In genomic region chr4:166726832-166727231, GRCh38 we compare ENCODE assay signal across 24 cellular contexts.
"Had no signal": no experiment of that assay in that cellular context is flagged by ENCODE, and none has a peak within 500 bp of the region (broad histone marks: within the 10 kb centered on the region; RNA-seq: fewer than 3 reads in every experiment).

No MANE protein-coding gene starts in this region.

- H3K36me3 Mint-ChIP-seq: memory B cell; naive thymus-derived CD8-positive, alpha-beta T cell; stimulated activated naive B cell treated with anti-CD40 and anti-IgM and Interleukin-4, amounts not matched to agents 10 μg/mL and 1 μg/mL and 100 μg/mL, for 72 hours had no signal

- H3K4me3 Mint-ChIP-seq: memory B cell; naive thymus-derived CD8-positive, alpha-beta T cell; nephron; stimulated activated naive B cell treated with anti-CD40 and anti-IgM and Interleukin-4, amounts not matched to agents 10 μg/mL and 1 μg/mL and 100 μg/mL, for 72 hours had no signal

- H3K27ac Mint-ChIP-seq: memory B cell; naive thymus-derived CD8-positive, alpha-beta T cell; nephron; stimulated activated naive B cell treated with anti-CD40 and anti-IgM and Interleukin-4, amounts not matched to agents 10 μg/mL and 1 μg/mL and 100 μg/mL, for 72 hours had no signal

- H3K27me3 Mint-ChIP-seq: memory B cell; naive thymus-derived CD8-positive, alpha-beta T cell; stimulated activated naive B cell treated with anti-CD40 and anti-IgM and Interleukin-4, amounts not matched to agents 10 μg/mL and 1 μg/mL and 100 μg/mL, for 72 hours had no signal

- H3K9me3 ChIP-seq: pancreas, prostate gland, stomach, testis, thyroid gland, transverse colon, upper lobe of left lung, vagina had no signal

- H3K27me3 ChIP-seq: pancreas, stomach, testis, thyroid gland, transverse colon, upper lobe of left lung, vagina had no signal

- H3K4me1 Mint-ChIP-seq: memory B cell; naive thymus-derived CD8-positive, alpha-beta T cell; nephron; stimulated activated naive B cell treated with anti-CD40 and anti-IgM and Interleukin-4, amounts not matched to agents 10 μg/mL and 1 μg/mL and 100 μg/mL, for 72 hours had no signal

- H3K36me3 ChIP-seq: left ventricle myocardium inferior, pancreas, prostate gland, stomach, thyroid gland, transverse colon, upper lobe of left lung, vagina had no signal

- H3K4me3 ChIP-seq: left ventricle myocardium inferior, pancreas, prostate gland, skin epidermis, stomach, thyroid gland, transverse colon, upper lobe of left lung, vagina had no signal

- DNase-seq: hypothalamus; islet precursor cell; left ventricle myocardium inferior; naive thymus-derived CD8-positive, alpha-beta T cell; pancreas; retina; right cardiac atrium; stimulated activated CD4-positive, alpha-beta T cell treated with anti-CD3 and anti-CD28 coated beads, Interleukin-12 subunit alpha, Interleukin-12 subunit beta, amount 100 ng/mL, for 4 hours; stimulated activated CD4-positive, alpha-beta T cell treated with anti-CD3 and anti-CD28 coated beads, Interleukin-15, amount 100 ng/mL, for 24 hours; stimulated activated CD4-positive, alpha-beta T cell treated with anti-CD3 and anti-CD28 coated beads, Interleukin-2, amount 100 ng/mL, for 24 hours; stimulated activated CD4-positive, alpha-beta T cell treated with anti-CD3 and anti-CD28 coated beads, Interleukin-4, amount 100 ng/mL, for 1 hour; stimulated activated naive B cell treated with anti-CD40 and anti-IgM and Interleukin-4, amounts not matched to agents 10 μg/mL and 1 μg/mL and 100 μg/mL, for 72 hours; stimulated activated naive CD8-positive, alpha-beta T cell treated with anti-CD3 and anti-CD28 coated beads, Interleukin-15, Interleukin-2, amounts not matched to agents 100 U/mL and 50 U/mL, for 24 hours; stomach; testis; thyroid gland; transverse colon; upper lobe of left lung had no signal

- H3K9me3 Mint-ChIP-seq: nephron had no signal

- H3K4me1 ChIP-seq: left ventricle myocardium inferior, pancreas, prostate gland, stomach, testis, thyroid gland, transverse colon, upper lobe of left lung, vagina had no signal

- ATAC-seq: naive thymus-derived CD8-positive, alpha-beta T cell; pancreas; right cardiac atrium; sciatic nerve; stimulated activated naive B cell treated with anti-CD40 and anti-IgM and Interleukin-4, amounts not matched to agents 10 μg/mL and 1 μg/mL and 100 μg/mL, for 72 hours; stimulated activated naive CD8-positive, alpha-beta T cell treated with anti-CD3 and anti-CD28 coated beads, Interleukin-15, Interleukin-2, amounts not matched to agents 100 U/mL and 50 U/mL, for 24 hours had no signal

- H3K27ac ChIP-seq: left ventricle myocardium inferior, pancreas, prostate gland, skin epidermis, stomach, testis, thyroid gland, transverse colon, upper lobe of left lung, vagina had no signal
